Comparison of ENCODE assay signal across 1 cellular context in the genomic region with DNA sequence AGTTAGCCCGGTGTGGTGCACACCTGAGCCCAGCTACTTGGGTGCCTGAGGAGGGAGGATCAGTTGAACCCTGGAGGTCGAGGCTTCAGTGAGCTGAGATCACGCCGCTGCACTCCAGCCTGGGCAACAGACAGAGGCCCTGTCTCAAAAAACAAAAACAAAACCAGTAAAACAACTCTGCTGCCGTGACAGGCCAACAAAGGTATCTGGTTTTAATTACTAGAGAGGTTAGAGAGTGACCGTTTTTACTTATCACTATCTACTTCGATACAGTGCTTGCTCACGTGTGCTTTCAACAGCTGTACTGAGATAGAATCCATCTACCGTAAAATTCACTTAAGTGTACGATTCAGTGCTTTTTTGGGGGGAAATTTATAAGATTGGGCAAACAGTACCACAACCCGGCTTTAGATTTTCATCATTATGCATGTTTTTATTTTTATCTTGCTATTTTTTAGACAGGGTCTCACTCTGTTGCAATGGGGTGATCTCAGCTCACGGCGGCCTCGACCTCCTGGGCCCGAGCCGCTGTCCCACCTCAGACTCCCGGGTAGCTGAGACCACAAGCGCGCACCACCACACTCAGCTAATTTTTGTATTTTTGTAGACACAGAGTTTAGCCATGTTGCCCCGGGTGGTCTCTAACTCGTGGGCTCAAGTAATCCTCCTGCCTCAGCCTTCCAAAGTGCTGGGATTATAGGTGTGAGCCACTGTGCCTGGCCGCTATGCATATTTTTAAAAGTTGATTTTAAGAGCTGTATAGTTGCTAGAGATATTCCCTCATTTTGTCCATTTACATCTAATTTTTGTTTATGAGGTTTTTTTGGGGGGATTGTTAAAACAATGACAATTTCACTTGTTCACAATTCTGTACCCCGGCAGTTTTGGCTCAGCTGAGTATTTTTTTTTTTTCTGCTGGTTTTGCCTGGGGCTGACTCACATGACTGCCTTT.
TF ChIP-seq lines count a peak whose summit lies in the region.

No MANE protein-coding gene starts in this region.

TF ChIP-seq in HEK293, 187 proteins besides CTCF, POLR2A, EP300 and RAD21 (continued from another document):
- TF ChIP-seq ATF2 (tag by site-specific recombination; IDR thresholded peaks at IDR 0.05; ENCODE audit: low read depth) (no peak), PRDM6 (tag by site-specific recombination; IDR thresholded peaks at IDR 0.05) (0 out of 2 replicates have a peak, but pooled peaks have one; percentile 17), ZNF362 (tag by site-specific recombination; IDR thresholded peaks at IDR 0.05) (0 out of 2 replicates have a peak, but pooled peaks have one; percentile 20), ZNF660 (tag by site-specific recombination; IDR thresholded peaks at IDR 0.05) (no peak)
TF ChIP-seq in HEK293: peak in this region for 5.
